Comparison of ENCODE assay signal across 9 cellular contexts in the genomic region with DNA sequence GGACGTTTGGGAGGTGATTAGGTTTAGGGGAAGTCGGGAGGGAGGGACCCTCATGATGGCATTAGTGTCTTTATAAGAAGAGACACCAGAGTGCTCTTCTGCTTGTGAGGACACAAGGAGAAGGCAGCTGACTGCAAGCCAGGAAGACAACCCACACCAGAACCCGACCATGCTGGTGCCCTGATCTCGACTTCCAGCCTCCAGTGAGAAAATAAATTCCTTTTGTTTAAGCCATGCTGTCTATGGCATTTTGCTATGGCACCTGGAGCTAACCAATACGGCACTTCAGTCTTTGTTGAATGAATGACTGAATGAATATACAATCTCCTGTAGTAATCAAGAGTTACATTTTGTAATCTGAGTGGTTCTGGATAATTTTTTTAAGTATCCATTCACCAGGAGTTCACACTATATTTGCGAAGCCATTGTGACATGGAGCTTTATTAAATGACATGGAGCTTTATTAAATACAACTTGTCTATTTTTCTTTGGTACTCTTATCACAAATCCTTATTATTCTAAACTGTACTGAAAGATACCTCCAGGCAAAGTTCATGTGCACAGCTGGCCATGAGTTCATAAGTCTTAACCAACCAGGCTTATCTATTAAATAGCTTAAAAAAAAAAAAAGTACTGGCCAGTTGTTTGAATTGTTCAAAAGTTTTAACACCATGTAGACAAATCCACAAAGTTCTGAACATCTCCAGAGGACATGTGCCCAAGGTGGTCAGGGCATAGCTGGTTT.
"Had no signal": no experiment of that assay in that cellular context is flagged by ENCODE, and none has a peak within 500 bp of the region (broad histone marks: within the 10 kb centered on the region; RNA-seq: fewer than 3 reads in every experiment).

No MANE protein-coding gene starts in this region.

- H3K9ac ChIP-seq: GM23248, KMS-11 had no signal

- H3K4me3 Mint-ChIP-seq: H9, HFFc6 had no signal

- H3K4me2 ChIP-seq: KMS-11 had no signal

- H3K27ac Mint-ChIP-seq: H9, HFFc6 had no signal

- DNase-seq: GM23248, GOT3, H9, HCEC 1CT, HFFc6, IMR-90, KBM-7 had no signal

- FAIRE-seq: HTR-8/SVneo had no signal

- H2AFZ ChIP-seq: GM23248 had no signal

- H3K27ac ChIP-seq: GM23248, KMS-11 had no signal

- H3K4me3 ChIP-seq: GM23248 had no signal
